ENCODE assay signal across 27 cellular contexts in genomic region chr11:7844986-7845385, GRCh38. TPM values are rescaled to one million over a fixed set of nuclear protein-coding genes. Genes with fewer than 3 reads are reported as not detected.
"Had no signal": no experiment of that assay in that cellular context is flagged by ENCODE, and none has a peak within 500 bp of the region (broad histone marks: within the 10 kb centered on the region; RNA-seq: fewer than 3 reads in every experiment).

No MANE protein-coding gene starts in this region.

- H3K4me3 ChIP-seq: dorsolateral prefrontal cortex, heart left ventricle, mucosa of descending colon, psoas muscle, right lobe of liver, tibial artery, upper lobe of right lung, vagina had no signal

- H3K27me3 ChIP-seq: heart left ventricle, neutrophil, right lobe of liver, tibial artery, upper lobe of right lung, vagina had no signal

- DNase-seq: dorsolateral prefrontal cortex; effector CD8-positive, alpha-beta T cell; heart left ventricle; hippocampal formation; kidney glomerular epithelial cell; mucosa of descending colon; naive thymus-derived CD8-positive, alpha-beta T cell; psoas muscle; retina; right lobe of liver; stimulated activated CD4-positive, alpha-beta T cell treated with anti-CD3 and anti-CD28 coated beads, Interleukin-4, amount 100 ng/mL, for 1 hour; stimulated activated CD8-positive, alpha-beta memory T cell treated with anti-CD3 and anti-CD28 coated beads, Interleukin-4, amount 100 ng/mL, for 48 hours; tibial artery; upper lobe of right lung had no signal

- H3K9me3 Mint-ChIP-seq: stimulated activated effector memory CD8-positive, alpha-beta T cell treated with anti-CD3 and anti-CD28 coated beads, Interleukin-12 subunit alpha, Interleukin-12 subunit beta, amount 100 ng/mL, for 72 hours; stimulated activated naive CD8-positive, alpha-beta T cell treated with anti-CD3 and anti-CD28 coated beads, Interleukin-15, Interleukin-2, amounts not matched to agents 100 ng/mL and 50 ng/mL, for 24 hours had no signal

- H3K4me3 Mint-ChIP-seq: naive thymus-derived CD8-positive, alpha-beta T cell; stimulated activated effector memory CD8-positive, alpha-beta T cell treated with anti-CD3 and anti-CD28 coated beads, Interleukin-12 subunit alpha, Interleukin-12 subunit beta, amount 100 ng/mL, for 72 hours; stimulated activated naive CD8-positive, alpha-beta T cell treated with anti-CD3 and anti-CD28 coated beads, Interleukin-15, Interleukin-2, amounts not matched to agents 100 ng/mL and 50 ng/mL, for 24 hours had no signal

- H3K36me3 ChIP-seq: heart left ventricle, neutrophil, right lobe of liver, tibial artery, upper lobe of right lung, vagina had no signal

- ATAC-seq: esophagus mucosa; heart left ventricle; mucosa of descending colon; naive thymus-derived CD8-positive, alpha-beta T cell; psoas muscle; right lobe of liver; stimulated activated effector memory CD8-positive, alpha-beta T cell treated with anti-CD3 and anti-CD28 coated beads, Interleukin-12 subunit alpha, Interleukin-12 subunit beta, amount 100 ng/mL, for 72 hours; upper lobe of right lung had no signal

- H3K36me3 Mint-ChIP-seq: naive thymus-derived CD8-positive, alpha-beta T cell; stimulated activated effector memory CD8-positive, alpha-beta T cell treated with anti-CD3 and anti-CD28 coated beads, Interleukin-12 subunit alpha, Interleukin-12 subunit beta, amount 100 ng/mL, for 72 hours had no signal

- H3K4me1 Mint-ChIP-seq: naive thymus-derived CD8-positive, alpha-beta T cell; stimulated activated effector memory CD8-positive, alpha-beta T cell treated with anti-CD3 and anti-CD28 coated beads, Interleukin-12 subunit alpha, Interleukin-12 subunit beta, amount 100 ng/mL, for 72 hours had no signal

- H3K27ac ChIP-seq: dorsolateral prefrontal cortex, heart left ventricle, neutrophil, psoas muscle, right lobe of liver, tibial artery, upper lobe of right lung, vagina had no signal

- H3K27ac Mint-ChIP-seq: naive thymus-derived CD8-positive, alpha-beta T cell; stimulated activated effector memory CD8-positive, alpha-beta T cell treated with anti-CD3 and anti-CD28 coated beads, Interleukin-12 subunit alpha, Interleukin-12 subunit beta, amount 100 ng/mL, for 72 hours; stimulated activated naive CD8-positive, alpha-beta T cell treated with anti-CD3 and anti-CD28 coated beads, Interleukin-15, Interleukin-2, amounts not matched to agents 100 ng/mL and 50 ng/mL, for 24 hours had no signal

RNA-seq across cellular contexts. Expression of gene OR5P3, which starts 14.3 kb away (rescaled TPM):
- total RNA-seq: esophagus mucosa; fibroblast of lung; frontal cortex; glomerular endothelial cell; heart left ventricle; liver; lung microvascular endothelial cell; mesenteric fat pad; mucosa of descending colon; naive thymus-derived CD8-positive, alpha-beta T cell; osteoblast; psoas muscle; right lobe of liver; temporal lobe had no signal

RNA-seq across cellular contexts. Expression of gene OR5P2, which starts 48.2 kb away (rescaled TPM):
- total RNA-seq: dorsolateral prefrontal cortex; esophagus mucosa; frontal cortex; glomerular endothelial cell; heart left ventricle; liver; lung microvascular endothelial cell; mesenteric fat pad; mucosa of descending colon; naive thymus-derived CD8-positive, alpha-beta T cell; osteoblast; psoas muscle; right lobe of liver; temporal lobe; vagina had no signal
